Comparison of ENCODE assay signal across 8 cellular contexts in genomic region chr20:36344517-36345132, GRCh38. TPM values are rescaled to one million over a fixed set of nuclear protein-coding genes. Genes with fewer than 3 reads are reported as not detected.
A peak's percentile ranks its signal among the peaks of the same experiment; 100 is the strongest.
DNase-seq lines count a peak whose midpoint lies in the region; ATAC-seq and TF ChIP-seq lines count a peak whose summit lies in the region.

No MANE protein-coding gene starts in this region.

- no peaks in the 10 kb centered on the region for H3K9me3 ChIP-seq in MG63
- H3K9me3 ChIP-seq in mucosa of descending colon = no peaks in the 10 kb centered on the region

- H3K4me1 ChIP-seq in mucosa of descending colon (ENCODE audit: low read depth) = no peaks in the 10 kb centered on the region

- peak; percentile 38 for ATAC-seq in mucosa of descending colon
- ATAC-seq in GM21367 (IDR thresholded peaks at IDR 0.05; ENCODE audit: unreplicated experiment) = no peak
- no peak for ATAC-seq in HG03520 (IDR thresholded peaks at IDR 0.05; ENCODE audit: unreplicated experiment)

- DNase-seq in GM03348 (ENCODE audit: low spot score) = peak; percentile 81
- peak; percentile 23 for DNase-seq in MG63
- DNase-seq in cerebellar cortex (ENCODE audit: low spot score) = peak; percentile 10
- DNase-seq in mucosa of descending colon = peak in 2 of 3 donors; percentile 47 to 64
- no peak for DNase-seq in DMS79 treated with DMSO at 0.1 percent for 48 hours (lab: John Stamatoyannopoulos, UW)
- DNase-seq in caudate nucleus (lab: John Stamatoyannopoulos, UW) = no peak

- no peak for TF ChIP-seq CTCF in mucosa of descending colon (IDR thresholded peaks at IDR 0.05)

- intact Hi-C loops in mucosa of descending colon (cut with DNase I, micrococcal nuclease) = no loop called here

- no peaks in the 10 kb centered on the region for H3K36me3 ChIP-seq in MG63
- no peaks in the 10 kb centered on the region for H3K36me3 ChIP-seq in mucosa of descending colon (ENCODE audit: low read depth)

- no peaks in the 10 kb centered on the region for H3K27me3 ChIP-seq in MG63

- H3K27ac ChIP-seq in caudate nucleus (ENCODE audit: low read depth, low read length) = no peak overlapping the region

- no peak overlapping the region for H3K4me3 ChIP-seq in MG63
- no peak overlapping the region for H3K4me3 ChIP-seq in mucosa of descending colon

RNA-seq across cellular contexts. Expression of gene DLGAP4, which starts 38.5 kb away (rescaled TPM):
- total RNA-seq in MG63 (2014; rRNA removed; shearing (Covaris generic); ENCODE audit: low replicate concordance) = 0.57 and 12.0 TPM in 2 replicates
- total RNA-seq in mucosa of descending colon = 10 to 100 TPM; 40.0 to 66.3 (median 43.5) TPM

Comparison
In these comparisons a context has a peak if more than half of its experiments do, and no peak if none do; other contexts are left out.
1. DNase-seq: peak in GM03348 (single experiment), MG63 (single experiment), cerebellar cortex (single experiment) and mucosa of descending colon (2 of 3); none in DMS79 treated with DMSO at 0.1 percent for 48 hours (single experiment) and caudate nucleus (0 of 61).